8 cellular contexts compared by ENCODE assay signal in genomic region chr1:15345711-15346355, GRCh38.
DNase-seq lines count a peak whose midpoint lies in the region; ATAC-seq and TF ChIP-seq lines count a peak whose summit lies in the region.

No MANE protein-coding gene starts in this region.

- ATAC-seq in Right ventricle myocardium inferior (peak; percentile 60), HG02973 (IDR thresholded peaks at IDR 0.05; ENCODE audit: unreplicated experiment) (no peak)

- 51 to 57% methylated on average over 12 to 13 of the region's 17 CpGs for WGBS in esophagus squamous epithelium, 2 donors

- no peaks in the 10 kb centered on the region for H3K9me3 ChIP-seq in esophagus squamous epithelium

- DNase-seq in Right ventricle myocardium inferior (ENCODE audit: missing footprints) (peak; percentile 88), cardiac septum (ENCODE audit: low spot score) (no peak), esophagus squamous epithelium (lab: John Stamatoyannopoulos, UW) (peak; percentile 13), cerebellar nuclear complex (lab: John Stamatoyannopoulos, UW) (no peak), AG08395 (ENCODE audit: low spot score) (no peak)
- peak; percentile 48 for DNase-seq in activated CD4-positive, alpha-beta T cell treated with anti-CD3 and anti-CD28 coated beads, Interleukin-2, amount 50 U/mL, for 1 hour
- DNase-seq in stimulated activated CD8-positive, alpha-beta memory T cell treated with anti-CD3 and anti-CD28 coated beads, Interleukin-12 subunit alpha, Interleukin-12 subunit beta, amount 100 ng/mL, for 24 hours (ENCODE audit: extremely low read depth): peak; percentile 31

- H3K4me1 ChIP-seq in esophagus squamous epithelium: peaks cover 0 to 52% (median 30%) of the 10 kb centered on the region in 3 donors

- H3K4me3 ChIP-seq in esophagus squamous epithelium: no peak overlapping the region

- intact Hi-C loops in Right ventricle myocardium inferior (cut with DNase I) (no loop called here), cardiac septum (cut with DNase I) (no loop called here), esophagus squamous epithelium (cut with DNase I) (no loop called here)

- H3K36me3 ChIP-seq in esophagus squamous epithelium: no peaks in the 10 kb centered on the region

- no peak for TF ChIP-seq POLR2A in esophagus squamous epithelium (IDR thresholded peaks at IDR 0.05)

- peak overlapping the region; percentile 25 to 78 (median 53) for H3K27ac ChIP-seq in esophagus squamous epithelium

- H3K27me3 ChIP-seq in esophagus squamous epithelium: no peaks in the 10 kb centered on the region

- no peak for TF ChIP-seq CTCF in esophagus squamous epithelium (IDR thresholded peaks at IDR 0.05)

Comparison
In these comparisons a context has a peak if more than half of its experiments do, and no peak if none do; other contexts are left out.
1. DNase-seq: peak in Right ventricle myocardium inferior (single experiment), activated CD4-positive, alpha-beta T cell treated with anti-CD3 and anti-CD28 coated beads, Interleukin-2, amount 50 U/mL, for 1 hour (single experiment), esophagus squamous epithelium (single experiment) and stimulated activated CD8-positive, alpha-beta memory T cell treated with anti-CD3 and anti-CD28 coated beads, Interleukin-12 subunit alpha, Interleukin-12 subunit beta, amount 100 ng/mL, for 24 hours (single experiment); none in cardiac septum (single experiment), cerebellar nuclear complex (0 of 2) and AG08395 (single experiment).